ENCODE assay signal across 11 cellular contexts in genomic region chr2:134401081-134401497, GRCh38.
DNase-seq lines count a peak whose midpoint lies in the region; ATAC-seq, FAIRE-seq and TF ChIP-seq lines count a peak whose summit lies in the region.
"Had no signal": no experiment of that assay in that cellular context is flagged by ENCODE, and none has a peak within 500 bp of the region (broad histone marks: within the 10 kb centered on the region; RNA-seq: fewer than 3 reads in every experiment).

No MANE protein-coding gene starts in this region.

- H3K36me3 ChIP-seq in right atrium auricular region (no peaks in the 10 kb centered on the region), subcutaneous abdominal adipose tissue (ENCODE audit: control insufficient read depth in 5 of 5, insufficient read depth in 5 of 5, low read length in 5 of 5) (peaks cover 0 to 9% (median under 1%) of the 10 kb centered on the region in 5 donors)

- H3K27me3 Mint-ChIP-seq in HFFc6 (ENCODE audit: insufficient read depth) = no peaks in the 10 kb centered on the region; the same call in 1 of the 2 replicates
- H3K27me3 Mint-ChIP-seq in activated T-helper 17 cell treated with anti-CD3 and anti-CD28 coated beads, Interleukin-2, amount 50 U/mL, for 72 hours = no peaks in the 10 kb centered on the region

- DNase-seq in HFFc6 (no peak), right atrium auricular region (ENCODE audit: low spot score) (peak; percentile 79), frontal cortex (ENCODE audit: low spot score in 2 of 2) (no peak), AG08396 (ENCODE audit: low spot score) (no peak), amygdala (lab: John Stamatoyannopoulos, UW) (no peak)
- DNase-seq: activated T-cell treated with anti-CD3 and anti-CD28 coated beads, Interleukin-2, amount 50 U/mL, for 72 hours; DND-41; nephron progenitor cell had no signal

- H3K4me3 Mint-ChIP-seq in HFFc6 = peak overlapping the region; percentile 20
- H3K4me3 Mint-ChIP-seq in activated T-helper 17 cell treated with anti-CD3 and anti-CD28 coated beads, Interleukin-2, amount 50 U/mL, for 72 hours = no peak overlapping the region
- H3K4me3 Mint-ChIP-seq: activated T-cell treated with anti-CD3 and anti-CD28 coated beads, Interleukin-2, amount 50 U/mL, for 72 hours; nephron progenitor cell had no signal

- H3K9me3 Mint-ChIP-seq in HFFc6 = no peaks in the 10 kb centered on the region
- H3K9me3 Mint-ChIP-seq in activated T-helper 17 cell treated with anti-CD3 and anti-CD28 coated beads, Interleukin-2, amount 50 U/mL, for 72 hours = no peaks in the 10 kb centered on the region
- H3K9me3 Mint-ChIP-seq: activated T-cell treated with anti-CD3 and anti-CD28 coated beads, Interleukin-2, amount 50 U/mL, for 72 hours; nephron progenitor cell had no signal

- H3K4me1 Mint-ChIP-seq in HFFc6 (ENCODE audit: low read depth) = peaks cover 98% of the 10 kb centered on the region
- H3K4me1 Mint-ChIP-seq in activated T-helper 17 cell treated with anti-CD3 and anti-CD28 coated beads, Interleukin-2, amount 50 U/mL, for 72 hours = peaks cover 16% of the 10 kb centered on the region

- no peaks in the 10 kb centered on the region for H3K27me3 ChIP-seq in right atrium auricular region
- no peaks in the 10 kb centered on the region for H3K27me3 ChIP-seq in subcutaneous abdominal adipose tissue (ENCODE audit: control insufficient read depth in 5 of 5, insufficient read depth in 4 of 5, low read length in 5 of 5)

- H3K4me1 ChIP-seq in right atrium auricular region = peaks cover 0 to 35% of the 10 kb centered on the region in 2 donors
- peaks cover 7 to 36% (median 27%) of the 10 kb centered on the region in 5 donors for H3K4me1 ChIP-seq in subcutaneous abdominal adipose tissue (ENCODE audit: control insufficient read depth in 5 of 5, insufficient read depth in 5 of 5, low read length in 5 of 5)

- H3K27ac ChIP-seq in right atrium auricular region = peak overlapping the region; percentile 62 to 78
- H3K27ac ChIP-seq in subcutaneous abdominal adipose tissue (ENCODE audit: low read depth, low read length) = peak overlapping the region; percentile 96

- peak overlapping the region; percentile 97 for H3K27ac Mint-ChIP-seq in HFFc6
- peak overlapping the region; percentile 70 for H3K27ac Mint-ChIP-seq in activated T-helper 17 cell treated with anti-CD3 and anti-CD28 coated beads, Interleukin-2, amount 50 U/mL, for 72 hours
- H3K27ac Mint-ChIP-seq: activated T-cell treated with anti-CD3 and anti-CD28 coated beads, Interleukin-2, amount 50 U/mL, for 72 hours had no signal

- no peak for ATAC-seq in activated T-helper 17 cell treated with anti-CD3 and anti-CD28 coated beads, Interleukin-2, amount 50 U/mL, for 72 hours (replicated peaks)
- ATAC-seq: activated T-cell treated with anti-CD3 and anti-CD28 coated beads, Interleukin-2, amount 50 U/mL, for 72 hours; HCT116 had no signal

- H3K4me3 ChIP-seq in right atrium auricular region (no peak overlapping the region), subcutaneous abdominal adipose tissue (ENCODE audit: low read depth in 1 of 5, low read length in 5 of 5) (peak overlapping the region in 1 of 5 donors; percentile 41)

- H3K36me3 Mint-ChIP-seq in HFFc6 (ENCODE audit: low read depth) = peaks cover 32% of the 10 kb centered on the region
- peaks cover 77% of the 10 kb centered on the region for H3K36me3 Mint-ChIP-seq in activated T-helper 17 cell treated with anti-CD3 and anti-CD28 coated beads, Interleukin-2, amount 50 U/mL, for 72 hours (ENCODE audit: low read depth)

- FAIRE-seq in frontal cortex (lab: Jason Lieb, UNC) = no peak

- H3K9me3 ChIP-seq in right atrium auricular region = no peaks in the 10 kb centered on the region
- no peaks in the 10 kb centered on the region for H3K9me3 ChIP-seq in subcutaneous abdominal adipose tissue (ENCODE audit: control insufficient read depth in 5 of 5, low read length in 5 of 5)

- peak overlapping the region in 1 of 5 donors; percentile 30 for H3K9ac ChIP-seq in subcutaneous abdominal adipose tissue (ENCODE audit: low read length in 5 of 5)

- no peak for TF ChIP-seq CTCF in HFFc6 (IDR thresholded peaks at IDR 0.05)
- no peak for TF ChIP-seq CTCF in right atrium auricular region (IDR thresholded peaks at IDR 0.05)
